In genomic region chr11:8099291-8099899, GRCh38 we compare ENCODE assay signal across 8 cellular contexts. TPM values are rescaled to one million over a fixed set of nuclear protein-coding genes. Genes with fewer than 3 reads are reported as not detected.
DNase-seq lines count a peak whose midpoint lies in the region; ATAC-seq, FAIRE-seq and TF ChIP-seq lines count a peak whose summit lies in the region.

No MANE protein-coding gene starts in this region.

- H3K4me1 Mint-ChIP-seq in WTC11, result no peaks in the 10 kb centered on the region

- no peak for FAIRE-seq in bronchial epithelial cell (lab: Jason Lieb, UNC)

- CTCF ChIA-PET in WTC11 (lab: Charles Lee), result interaction anchor here (0.6 to 6.9 kb wide), 51 partner anchors 8 to 528 kb away, joined by 3 to 133 read pairs (median 4); partner anchors contain the start of genes EIF3F, LMO1, NLRP10 and RIC3

- POLR2A ChIA-PET in WTC11 (lab: Charles Lee), result interaction anchor here (1.0 to 2.0 kb wide), 3 partner anchors 66 to 112 kb away, joined by 3 to 5 read pairs (median 3); partner anchors contain the start of gene EIF3F

- H3K9me3 Mint-ChIP-seq in WTC11, result no peaks in the 10 kb centered on the region

- H3K36me3 Mint-ChIP-seq in WTC11, result peaks cover 31% of the 10 kb centered on the region

- no peak overlapping the region for H3K4me3 Mint-ChIP-seq in WTC11

- H3K27ac Mint-ChIP-seq in WTC11, result no peak overlapping the region

- peak; percentile 47 for DNase-seq in COR-L47 (lab: John Stamatoyannopoulos, UW)
- DNase-seq in NCI-H1092 (lab: John Stamatoyannopoulos, UW), result peak; percentile 19
- peak; percentile 84 for DNase-seq in WTC11 (ENCODE audit: low spot score)
- DNase-seq in bronchial epithelial cell (ENCODE audit: low read depth), result peak; percentile 74
- DNase-seq in kidney glomerular epithelial cell (lab: John Stamatoyannopoulos, UW), result peak; percentile 66
- peak; percentile 73 for DNase-seq in stimulated activated CD4-positive, alpha-beta T cell treated with anti-CD3 and anti-CD28 coated beads, Interleukin-4, amount 100 ng/mL, for 24 hours

- no peak overlapping the region for H3K4me3 ChIP-seq in bronchial epithelial cell (ENCODE audit: low read depth, low read length)

- ATAC-seq in GM19468 (IDR thresholded peaks at IDR 0.05; ENCODE audit: extremely low read depth, unreplicated experiment) (peak; percentile 56), WTC11 (peak; percentile 78), GM21528 (IDR thresholded peaks at IDR 0.05; ENCODE audit: low FRiP score, unreplicated experiment) (no peak)

- H3K27me3 Mint-ChIP-seq in WTC11 (ENCODE audit: low read depth), result no peaks in the 10 kb centered on the region

- H3K27me3 ChIP-seq in bronchial epithelial cell (ENCODE audit: control insufficient read depth, insufficient read depth, low read length), result no peaks in the 10 kb centered on the region

- H3K36me3 ChIP-seq in bronchial epithelial cell (ENCODE audit: control insufficient read depth, insufficient read depth, low read length), result no peaks in the 10 kb centered on the region

- TF ChIP-seq CTCF in WTC11 (IDR thresholded peaks at IDR 0.05) (no peak; the same call in none of the 2 replicates), bronchial epithelial cell (IDR thresholded peaks at IDR 0.05; ENCODE audit: insufficient read depth, low read length, severe bottlenecking) (peak; percentile 78)

TF ChIP-seq in WTC11, 78 proteins besides CTCF, POLR2A, EP300 and RAD21:
- TF ChIP-seq IRF2 (CRISPR knock-in tag; IDR thresholded peaks at IDR 0.05; ENCODE audit: borderline replicate concordance, low read depth), result no peak

RNA-seq across cellular contexts. Expression of gene TUB, which starts 18.4 kb away (rescaled TPM):
- total RNA-seq in WTC11 (2021), result 29.2 to 32.1 TPM (median 30.0 TPM) in 3 replicates
- total RNA-seq in bronchial epithelial cell, result 0.13 and 0.26 TPM in 2 replicates

Comparison
In these comparisons a context has a peak if more than half of its experiments do, and no peak if none do; other contexts are left out.
1. DNase-seq: peak in every context shown above with its lines; median percentile 84 in WTC11; 74 in bronchial epithelial cell; 73 in stimulated activated CD4-positive, alpha-beta T cell treated with anti-CD3 and anti-CD28 coated beads, Interleukin-4, amount 100 ng/mL, for 24 hours; 66 in kidney glomerular epithelial cell; 47 in COR-L47; 19 in NCI-H1092.
2. RNA of gene TUB, which starts 18.4 kb away (total RNA-seq): 29.2 to 32.1 TPM in WTC11; 0.13 to 0.26 TPM in bronchial epithelial cell; every median in the first group is over 10 times any median in the second.